14 cellular contexts compared by ENCODE assay signal in genomic region chr6:134550604-134551003, GRCh38.
DNase-seq lines count a peak whose midpoint lies in the region; ATAC-seq, FAIRE-seq and TF ChIP-seq lines count a peak whose summit lies in the region.
"Had no signal": no experiment of that assay in that cellular context is flagged by ENCODE, and none has a peak within 500 bp of the region (broad histone marks: within the 10 kb centered on the region; RNA-seq: fewer than 3 reads in every experiment).

No MANE protein-coding gene starts in this region.

- CTCF ChIA-PET in WTC11 (lab: Charles Lee), result no interaction called here

- no peak overlapping the region for H3K4me3 Mint-ChIP-seq in WTC11
- H3K4me3 Mint-ChIP-seq: central memory CD8-positive, alpha-beta T cell; stimulated activated effector memory CD8-positive, alpha-beta T cell treated with anti-CD3 and anti-CD28 coated beads, Interleukin-12 subunit alpha, Interleukin-12 subunit beta, amount 100 ng/mL, for 72 hours had no signal

- H3K4me3 ChIP-seq in fibroblast of pulmonary artery (replicated peaks; ENCODE audit: low read depth, low read length) (no peak overlapping the region), parathyroid adenoma (ENCODE audit: low read depth, low read length) (peak overlapping the region; percentile 23)

- peak overlapping the region; percentile 48 for H3K4me2 ChIP-seq in parathyroid adenoma (ENCODE audit: low read length)

- no peak overlapping the region for H3K9ac ChIP-seq in parathyroid adenoma

- DNase-seq in H54 (ENCODE audit: insufficient read length, low spot score) (no peak), WTC11 (ENCODE audit: low spot score) (no peak), fibroblast of pulmonary artery (ENCODE audit: low read depth) (peak; percentile 94), D341Med (ENCODE audit: low spot score) (no peak), T1000 (lab: John Stamatoyannopoulos, UW) (no peak), NCI-H2227 (lab: John Stamatoyannopoulos, UW; ENCODE audit: unreplicated experiment) (no peak)
- DNase-seq: activated naive CD4-positive, alpha-beta T cell; SHP77; stimulated activated CD4-positive, alpha-beta T cell treated with anti-CD3 and anti-CD28 coated beads, Interleukin-2, amount 100 ng/mL, for 48 hours had no signal

- no peaks in the 10 kb centered on the region for H3K27me3 Mint-ChIP-seq in WTC11 (ENCODE audit: low read depth)

- H3K36me3 Mint-ChIP-seq in WTC11, result no peaks in the 10 kb centered on the region
- H3K36me3 Mint-ChIP-seq: stimulated activated effector memory CD8-positive, alpha-beta T cell treated with anti-CD3 and anti-CD28 coated beads, Interleukin-12 subunit alpha, Interleukin-12 subunit beta, amount 100 ng/mL, for 72 hours had no signal

- H3K27ac ChIP-seq in parathyroid adenoma, result no peak overlapping the region
- H3K27ac ChIP-seq: C4-2B had no signal

- FAIRE-seq in H54 (lab: Jason Lieb, UNC), result peak; percentile 93

- H3K9me3 Mint-ChIP-seq in WTC11, result peaks cover 4% of the 10 kb centered on the region; the same call in 1 of the 2 replicates
- H3K9me3 Mint-ChIP-seq: central memory CD8-positive, alpha-beta T cell; stimulated activated effector memory CD8-positive, alpha-beta T cell treated with anti-CD3 and anti-CD28 coated beads, Interleukin-12 subunit alpha, Interleukin-12 subunit beta, amount 100 ng/mL, for 72 hours had no signal

- peaks cover 19% of the 10 kb centered on the region for H3K4me1 Mint-ChIP-seq in WTC11
- H3K4me1 Mint-ChIP-seq: central memory CD8-positive, alpha-beta T cell; stimulated activated effector memory CD8-positive, alpha-beta T cell treated with anti-CD3 and anti-CD28 coated beads, Interleukin-12 subunit alpha, Interleukin-12 subunit beta, amount 100 ng/mL, for 72 hours had no signal

- H3K9me3 ChIP-seq in parathyroid adenoma (ENCODE audit: control insufficient read depth, low read length), result no peaks in the 10 kb centered on the region

- no peak for TF ChIP-seq CTCF in WTC11 (IDR thresholded peaks at IDR 0.05)
- TF ChIP-seq CTCF in fibroblast of pulmonary artery (IDR thresholded peaks at IDR 0.05; ENCODE audit: low read length, missing control alignments), result no peak
- TF ChIP-seq CTCF in parathyroid adenoma (IDR thresholded peaks at IDR 0.05), result no peak

- no peaks in the 10 kb centered on the region for H3K79me2 ChIP-seq in parathyroid adenoma

- no peak for TF ChIP-seq POLR2A in H54 (IDR thresholded peaks at IDR 0.05; ENCODE audit: low read depth, low read length)

- H2AFZ ChIP-seq in parathyroid adenoma, result no peak overlapping the region

- no peaks in the 10 kb centered on the region for H3K27me3 ChIP-seq in parathyroid adenoma (ENCODE audit: control insufficient read depth, insufficient read depth, low read length)

- POLR2A ChIA-PET in WTC11 (lab: Charles Lee), result no interaction called here

- peaks cover 6% of the 10 kb centered on the region for H3K4me1 ChIP-seq in parathyroid adenoma

- ATAC-seq in WTC11 (peak; percentile 55), GM18520 (IDR thresholded peaks at IDR 0.05; ENCODE audit: unreplicated experiment) (no peak)
- ATAC-seq: stimulated activated effector memory CD8-positive, alpha-beta T cell treated with anti-CD3 and anti-CD28 coated beads, Interleukin-12 subunit alpha, Interleukin-12 subunit beta, amount 100 ng/mL, for 72 hours had no signal

- no peaks in the 10 kb centered on the region for H3K36me3 ChIP-seq in parathyroid adenoma (ENCODE audit: control insufficient read depth, insufficient read depth, low read length)

- no peak overlapping the region for H3K27ac Mint-ChIP-seq in WTC11
- H3K27ac Mint-ChIP-seq: stimulated activated effector memory CD8-positive, alpha-beta T cell treated with anti-CD3 and anti-CD28 coated beads, Interleukin-12 subunit alpha, Interleukin-12 subunit beta, amount 100 ng/mL, for 72 hours had no signal

TF ChIP-seq in WTC11, 78 proteins besides CTCF, POLR2A, EP300 and RAD21:
- no peak for TF ChIP-seq NFYB (CRISPR knock-in tag; conservative IDR thresholded peaks at IDR 0.05; ENCODE audit: low read depth)
- no peak for TF ChIP-seq ELF4 (CRISPR knock-in tag; IDR thresholded peaks at IDR 0.05; ENCODE audit: low read depth)
- no peak for TF ChIP-seq OVOL2 (CRISPR knock-in tag; IDR thresholded peaks at IDR 0.05; ENCODE audit: borderline replicate concordance)
- no peak for TF ChIP-seq FOXP4 (CRISPR knock-in tag; IDR thresholded peaks at IDR 0.05)
- TF ChIP-seq CREM (CRISPR knock-in tag; IDR thresholded peaks at IDR 0.05), result no peak
- TF ChIP-seq HMGXB4 (CRISPR knock-in tag; IDR thresholded peaks at IDR 0.05), result no peak
- no peak for TF ChIP-seq CDX4 (CRISPR knock-in tag; IDR thresholded peaks at IDR 0.05; ENCODE audit: borderline replicate concordance)
